ENCODE assay signal across 3 cellular contexts in the genomic region with DNA sequence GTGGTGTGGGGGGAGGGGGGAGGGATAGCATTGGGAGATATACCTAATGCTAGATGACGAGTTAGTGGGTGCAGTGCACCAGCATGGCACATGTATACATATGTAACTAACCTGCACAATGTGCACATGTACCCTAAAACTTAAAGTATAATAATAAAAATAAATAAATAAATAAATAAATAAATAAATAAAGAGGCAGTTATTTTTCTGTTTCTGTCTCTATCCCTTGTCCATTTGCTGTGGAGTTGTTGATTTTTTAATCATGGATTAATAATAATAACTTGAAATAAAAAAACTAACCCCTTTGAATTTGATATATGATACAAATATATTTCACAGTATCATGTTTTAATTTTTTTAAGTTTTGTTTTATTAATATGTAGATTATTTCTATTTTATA. TPM values are rescaled to one million over a fixed set of nuclear protein-coding genes. Genes with fewer than 3 reads are reported as not detected.
"Had no signal": no experiment of that assay in that cellular context is flagged by ENCODE, and none has a peak within 500 bp of the region (broad histone marks: within the 10 kb centered on the region; RNA-seq: fewer than 3 reads in every experiment).

No MANE protein-coding gene starts in this region.

RNA-seq across cellular contexts. Expression of gene CD93, which starts 53.9 kb away (rescaled TPM):
- total RNA-seq: LHCN-M2, SJCRH30 had no signal
- polyA plus RNA-seq: IgD-negative memory B cell had no signal
